Comparison of ENCODE assay signal across 26 cellular contexts in genomic region chr22:22071455-22071854, GRCh38.
DNase-seq lines count a peak whose midpoint lies in the region; ATAC-seq, FAIRE-seq and TF ChIP-seq lines count a peak whose summit lies in the region.
"Had no signal": no experiment of that assay in that cellular context is flagged by ENCODE, and none has a peak within 500 bp of the region (broad histone marks: within the 10 kb centered on the region; RNA-seq: fewer than 3 reads in every experiment).

No MANE protein-coding gene starts in this region.

- no peak for ATAC-seq in GM19463 (IDR thresholded peaks at IDR 0.05; ENCODE audit: unreplicated experiment)
- ATAC-seq: A549 had no signal

- CTCF ChIA-PET in RWPE1 (lab: Yijun Ruan, JAX): interaction anchor here (1.0 kb wide), 1 partner anchor 10 kb away, joined by 4 read pairs; no protein-coding TSS in a partner anchor

- H3K36me3 Mint-ChIP-seq in mesothelial cell of epicardium: no peaks in the 10 kb centered on the region
- H3K36me3 Mint-ChIP-seq: CD14-positive monocyte; CD8-positive, alpha-beta memory T cell had no signal

- no peak overlapping the region for H3K27ac Mint-ChIP-seq in mesothelial cell of epicardium
- H3K27ac Mint-ChIP-seq: CD4-positive, alpha-beta T cell; CD8-positive, alpha-beta memory T cell; HFFc6 had no signal

- TF ChIP-seq POLR2A in GM12891 (IDR thresholded peaks at IDR 0.05; ENCODE audit: low read depth, low read length): no peak

- no peaks in the 10 kb centered on the region for H3K9me3 Mint-ChIP-seq in mesothelial cell of epicardium
- H3K9me3 Mint-ChIP-seq: CD4-positive, alpha-beta T cell; CD8-positive, alpha-beta memory T cell; HFFc6 had no signal

- H3K27me3 Mint-ChIP-seq in mesothelial cell of epicardium (ENCODE audit: low read depth): peaks cover 52% of the 10 kb centered on the region

- peak overlapping the region; percentile 53 for H3K27ac ChIP-seq in RWPE1
- no peak overlapping the region for H3K27ac ChIP-seq in coronary artery
- H3K27ac ChIP-seq: A549; BLaER1 treated with 17β-estradiol and CSF1 and Interleukin-3, amounts not matched to agents 10 nM and 100 nM had no signal

- POLR2A ChIA-PET in RWPE1 (lab: Yijun Ruan, JAX; ENCODE audit: low non-redundant PET): no interaction called here

- H3K4me3 Mint-ChIP-seq in mesothelial cell of epicardium: no peak overlapping the region
- H3K4me3 Mint-ChIP-seq: CD14-positive monocyte; CD4-positive, alpha-beta T cell; CD8-positive, alpha-beta memory T cell; HFFc6 had no signal

- no peak for TF ChIP-seq CTCF in RWPE1 (conservative IDR thresholded peaks at IDR 0.05; ENCODE audit: low read depth)
- no peak for TF ChIP-seq CTCF in coronary artery (IDR thresholded peaks at IDR 0.05)
- no peak for TF ChIP-seq CTCF in mesothelial cell of epicardium (IDR thresholded peaks at IDR 0.05; ENCODE audit: unreplicated experiment)

- no peak overlapping the region for H3K4me3 ChIP-seq in coronary artery
- H3K4me3 ChIP-seq: A549; BLaER1 treated with 17β-estradiol and CSF1 and Interleukin-3, amounts not matched to agents 10 nM and 100 nM; GM12878; HAP-1 had no signal

- peak; percentile 35 for FAIRE-seq in GM12891 (lab: Jason Lieb, UNC)
- FAIRE-seq: A549, D721Med, GM12878, GM18507, H54 had no signal

- peaks cover 18% of the 10 kb centered on the region for H3K4me1 Mint-ChIP-seq in mesothelial cell of epicardium
- H3K4me1 Mint-ChIP-seq: CD8-positive, alpha-beta memory T cell had no signal

- DNase-seq in GM12891 (ENCODE audit: insufficient read length, low spot score) (no peak), RWPE1 (ENCODE audit: low spot score) (no peak), coronary artery (ENCODE audit: low spot score) (peak; percentile 47), SHP77 treated with DMSO at 0.1 percent for 48 hours (lab: John Stamatoyannopoulos, UW) (no peak), mesothelial cell of epicardium (ENCODE audit: low spot score in 2 of 2, unreplicated experiment in 2 of 2) (no peak)
- DNase-seq: 8988T; ACHN; AML-193; BE2C; CD4-positive, alpha-beta T cell; CD8-positive, alpha-beta memory T cell; DMS 273 treated with DMSO at 0.1 percent for 48 hours; DMS79; EL; GDM1; GOT3; HFFc6 had no signal

TF ChIP-seq in GM12891, 5 proteins besides CTCF, POLR2A, EP300 and RAD21:
- TF ChIP-seq POLR2AphosphoS5 (IDR thresholded peaks at IDR 0.05; ENCODE audit: low read depth, low read length) (no peak), POU2F2 (IDR thresholded peaks at IDR 0.05; ENCODE audit: low read depth, low read length) (no peak), SPI1 (IDR thresholded peaks at IDR 0.05; ENCODE audit: low read depth, low read length) (no peak), TAF1 (IDR thresholded peaks at IDR 0.05; ENCODE audit: low read depth, low read length) (no peak)
TF ChIP-seq in GM12891: peak in this region for 0.
